In genomic region chrX:41982966-41983365, GRCh38 we compare ENCODE assay signal across 22 cellular contexts. TPM values are rescaled to one million over a fixed set of nuclear protein-coding genes. Genes with fewer than 3 reads are reported as not detected.
DNase-seq lines count a peak whose midpoint lies in the region; ATAC-seq, FAIRE-seq and TF ChIP-seq lines count a peak whose summit lies in the region.
"Had no signal": no experiment of that assay in that cellular context is flagged by ENCODE, and none has a peak within 500 bp of the region (broad histone marks: within the 10 kb centered on the region; RNA-seq: fewer than 3 reads in every experiment).

No MANE protein-coding gene starts in this region.

- FAIRE-seq in GM12891 (lab: Jason Lieb, UNC): no peak
- no peak for FAIRE-seq in K562 (lab: Jason Lieb, UNC)
- FAIRE-seq: H1, RCC 7860 had no signal

- no TSS peak for BruUV-seq in K562 (replicated peaks; lab: Mats Ljungman, UMichigan)

- H3K4me3 ChIP-seq in SU-DHL-6 (ENCODE audit: insufficient read depth, low read length, poor library complexity, severe bottlenecking) (no peak overlapping the region), K562 (no peak overlapping the region)

- H3K4me1 ChIP-seq in K562 (replicated peaks in 1 of 2; ENCODE audit: control insufficient read depth in 2 of 2, insufficient read depth in 2 of 2, low read length in 2 of 2) (peaks cover 0 to 3% of the 10 kb centered on the region in 2 experiments; a peak in 3 of 5 replicates), foreskin keratinocyte (peaks cover 10% of the 10 kb centered on the region)

- POLR2A ChIA-PET in K562 (lab: Yijun Ruan, JAX): no interaction called here

- no peak for TF ChIP-seq EP300 in K562 (IDR thresholded peaks at IDR 0.05; ENCODE audit: low read length)

- peak overlapping the region; percentile 41 for H2AFZ ChIP-seq in SU-DHL-6 (ENCODE audit: low read depth, low read length, severe bottlenecking)
- H2AFZ ChIP-seq in K562 (ENCODE audit: low read depth, low read length): no peak overlapping the region

- H3K4me2 ChIP-seq in SU-DHL-6 (ENCODE audit: low read depth, low read length, poor library complexity, severe bottlenecking): no peak overlapping the region
- H3K4me2 ChIP-seq in K562 (ENCODE audit: insufficient read depth, low read length): no peak overlapping the region
- H3K4me2 ChIP-seq: SK-N-SH had no signal

- no peak overlapping the region for H3K27ac ChIP-seq in SU-DHL-6 (ENCODE audit: low read depth, low read length)
- no peak overlapping the region for H3K27ac ChIP-seq in K562 (ENCODE audit: extremely low read depth, low read depth, low read length)
- no peak overlapping the region for H3K27ac ChIP-seq in foreskin keratinocyte
- H3K27ac ChIP-seq: HL-60 had no signal

- in situ Hi-C loops in K562 (cut with MboI): no loop called here

- H3K9ac ChIP-seq in SU-DHL-6 (ENCODE audit: low read length): no peak overlapping the region
- H3K9ac ChIP-seq in K562 (ENCODE audit: insufficient read depth in 1 of 2, low read depth in 2 of 2, low read length in 2 of 2): no peak overlapping the region
- H3K9ac ChIP-seq: SK-N-SH had no signal

- no peak for DNase-seq in GM12891 (ENCODE audit: insufficient read length, low spot score)
- DNase-seq in NAMALWA (ENCODE audit: low spot score): peak; percentile 1
- DNase-seq in K562 (ENCODE audit: extremely low read depth in 1 of 4, low spot score in 3 of 4): no peak
- DNase-seq in glomerular visceral epithelial cell (ENCODE audit: extremely low spot score): no peak
- DNase-seq in foreskin keratinocyte: no peak
- DNase-seq: CD8-positive, alpha-beta memory T cell; DMS79 treated with DMSO at 0.1 percent for 48 hours; GF-D8; HCEC 1CT; NCI-H1417; NCI-H1694; NCI-H2029 treated with DMSO at 0.1 percent for 48 hours; NCI-H526; NCI-H82; NK-92 treated with Interleukin-12 subunit alpha and Interleukin-12 subunit beta, amount 100 ng/mL, for 24 hours; SK-N-SH; T-helper 2 cell had no signal

- CTCF ChIA-PET in K562 (lab: Yijun Ruan, JAX; ENCODE audit: low intra/inter-chr PET ratio): no interaction called here

- no peaks in the 10 kb centered on the region for H3K9me3 ChIP-seq in SU-DHL-6 (ENCODE audit: insufficient read depth, low read length)
- H3K9me3 ChIP-seq in K562 (replicated peaks; ENCODE audit: control insufficient read depth, insufficient read depth, low read depth, low read length): no peaks in the 10 kb centered on the region
- H3K9me3 ChIP-seq: SK-N-SH had no signal

- intact Hi-C loops in K562 (cut with micrococcal nuclease): no loop called here

- TF ChIP-seq POLR2A in GM12891 (IDR thresholded peaks at IDR 0.05; ENCODE audit: low read depth, low read length): no peak
- TF ChIP-seq POLR2A in K562 (conservative IDR thresholded peaks at IDR 0.05): no peak

- no peaks in the 10 kb centered on the region for H3K9me2 ChIP-seq in SU-DHL-6 (replicated peaks; ENCODE audit: insufficient read depth, low read length)
- H3K9me2 ChIP-seq: SK-N-SH had no signal

- no peaks in the 10 kb centered on the region for H3F3A ChIP-seq in SU-DHL-6 (ENCODE audit: insufficient read depth)

- no peak for TF ChIP-seq RAD21 in K562 (CRISPR knock-in tag; conservative IDR thresholded peaks at IDR 0.05 in 1 of 2, IDR thresholded peaks at IDR 0.05 in 1 of 2)

- H3K9me1 ChIP-seq in K562 (ENCODE audit: control insufficient read depth, insufficient read depth, low read length): no peaks in the 10 kb centered on the region

- H4K20me1 ChIP-seq in SU-DHL-6 (ENCODE audit: low read depth, low read length): no peaks in the 10 kb centered on the region
- no peaks in the 10 kb centered on the region for H4K20me1 ChIP-seq in K562 (replicated peaks; ENCODE audit: control insufficient read depth, insufficient read depth, low read length)

- H3K36me3 ChIP-seq in SU-DHL-6 (ENCODE audit: low read length): no peaks in the 10 kb centered on the region
- no peaks in the 10 kb centered on the region for H3K36me3 ChIP-seq in K562 (ENCODE audit: control insufficient read depth, insufficient read depth, low read length)

- H3K79me2 ChIP-seq in SU-DHL-6 (ENCODE audit: insufficient read depth, low read length) (no peaks in the 10 kb centered on the region), K562 (ENCODE audit: control insufficient read depth, insufficient read depth, low read length) (no peaks in the 10 kb centered on the region)

- no peak for ATAC-seq in K562
- ATAC-seq in foreskin keratinocyte: no peak
- no peak for ATAC-seq in HG02885 (IDR thresholded peaks at IDR 0.05; ENCODE audit: poor library complexity, unreplicated experiment)

- H3K27me3 ChIP-seq in SU-DHL-6 (ENCODE audit: low read length): no peaks in the 10 kb centered on the region
- H3K27me3 ChIP-seq in K562 (ENCODE audit: control insufficient read depth in 2 of 2, insufficient read depth in 2 of 2, low read length in 2 of 2): no peaks in the 10 kb centered on the region
- no peaks in the 10 kb centered on the region for H3K27me3 ChIP-seq in foreskin keratinocyte

- no peak for TF ChIP-seq CTCF in SU-DHL-6 (IDR thresholded peaks at IDR 0.05; ENCODE audit: insufficient read depth, low read length, poor library complexity, severe bottlenecking)
- TF ChIP-seq CTCF in K562 (IDR thresholded peaks at IDR 0.05 in 2 of 3, conservative IDR thresholded peaks at IDR 0.05 in 1 of 3; ENCODE audit: insufficient read depth in 2 of 3, low read depth in 1 of 3, low read length in 3 of 3): no peak
- TF ChIP-seq CTCF in foreskin keratinocyte (conservative IDR thresholded peaks at IDR 0.05): no peak

TF ChIP-seq in GM12891, 5 proteins besides CTCF, POLR2A, EP300 and RAD21:
- TF ChIP-seq POLR2AphosphoS5 (IDR thresholded peaks at IDR 0.05; ENCODE audit: low read depth, low read length) (no peak), SPI1 (IDR thresholded peaks at IDR 0.05; ENCODE audit: low read depth, low read length) (0 out of 2 replicates have a peak, but pooled peaks have one; percentile 3)
TF ChIP-seq in GM12891: peak in this region for 1.

TF ChIP-seq in K562, 482 proteins besides CTCF, POLR2A, EP300 and RAD21 (continues in another document):
- TF ChIP-seq ZNF224 (CRISPR knock-in tag; IDR thresholded peaks at IDR 0.05) (no peak), ATF7 (IDR thresholded peaks at IDR 0.05) (peak; percentile 38; the same call in 1 of the 2 replicates), TEAD1 (CRISPR knock-in tag; IDR thresholded peaks at IDR 0.05) (peak in 1 of 2 experiments; percentile 39; a peak in 1 of 4 replicates), SMARCA4 (IDR thresholded peaks at IDR 0.05) (peak; percentile 26; the same call in 1 of the 2 replicates), SMARCE1 (IDR thresholded peaks at IDR 0.05) (peak; percentile 69; the same call in 1 of the 2 replicates), JUND (IDR thresholded peaks at IDR 0.05; ENCODE audit: borderline replicate concordance, low read depth, low read length) (no peak), JUND (tag; IDR thresholded peaks at IDR 0.05; ENCODE audit: borderline replicate concordance, low read depth, low read length) (peak; percentile 56; the same call in 2 of the 3 replicates), NFRKB (IDR thresholded peaks at IDR 0.05; ENCODE audit: low read depth) (no peak), TFE3 (CRISPR knock-in tag; IDR thresholded peaks at IDR 0.05) (0 out of 2 replicates have a peak, but pooled peaks have one; percentile 84)
- TF ChIP-seq, protein P1, sequence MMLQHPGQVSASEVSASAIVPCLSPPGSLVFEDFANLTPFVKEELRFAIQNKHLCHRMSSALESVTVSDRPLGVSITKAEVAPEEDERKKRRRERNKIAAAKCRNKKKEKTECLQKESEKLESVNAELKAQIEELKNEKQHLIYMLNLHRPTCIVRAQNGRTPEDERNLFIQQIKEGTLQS (IDR thresholded peaks at IDR 0.05): peak; percentile 33; the same call in 1 of the 2 replicates
- TF ChIP-seq, protein P1 (CRISPR knock-in tag; conservative IDR thresholded peaks at IDR 0.05): no peak

RNA-seq across cellular contexts. Expression of gene CASK, which starts 59.6 kb away (rescaled TPM):
- polyA plus RNA-seq in GM12891 (2012; ENCODE audit: low read depth, missing spikeins): 0.39 TPM
- total RNA-seq in K562 (2011; cell fraction: chromatin; rRNA removed; ENCODE audit: low replicate concordance): 7.2 and 10.1 TPM in 2 replicates
- 3.0 and 4.3 TPM in 2 replicates for total RNA-seq in K562 (2011; cell fraction: nucleolus; rRNA removed)
- 5.0 and 5.8 TPM in 2 replicates for total RNA-seq in K562 (2011; cell fraction: nucleoplasm; rRNA removed)
- total RNA-seq in K562 (2014; rRNA removed): 2.4 and 5.4 TPM in 2 replicates
- total RNA-seq in K562 (2014; rRNA removed; fragmentation: Illumina TruSeq; extraction: Trizol): 6.3 TPM in 2 replicates
- 4.9 and 5.3 TPM in 2 replicates for total RNA-seq in K562 (2015; rRNA removed; fragmentation: Illumina TruSeq; extraction: Trizol)
- 5.7 and 7.4 TPM in 2 replicates for total RNA-seq in K562 (2021)
- 1.9 and 5.2 TPM in 2 replicates for polyA plus RNA-seq in K562 (2011; rRNA removed)
- polyA plus RNA-seq in K562 (2011; cell fraction: cytosol; rRNA removed): 1.3 TPM in 2 replicates
- 1.4 and 1.7 TPM in 2 replicates for polyA plus RNA-seq in K562 (2011; cell fraction: nucleus; rRNA removed)
- polyA plus RNA-seq in K562 (2012): 4.7 and 5.2 TPM in 2 replicates
- polyA plus RNA-seq in K562 (2014; fragmentation: Illumina TruSeq; extraction: Trizol): 2.6 and 3.1 TPM in 2 replicates
- 1 to 10 TPM; 1.3 to 1.5 TPM for polyA plus RNA-seq in K562 (2014; fragmentation: Nextera tagmentation; extraction: Ambion mirVana)
- 2.3 and 3.8 TPM in 2 replicates for polyA plus RNA-seq in K562 (2014; rRNA removed)
- 4.0 and 9.8 TPM in 2 replicates for polyA minus RNA-seq in K562 (2011; rRNA and poly(A)+ RNA removed)
- polyA minus RNA-seq in K562 (2011; cell fraction: cytosol; rRNA and poly(A)+ RNA removed): 1.6 and 9.1 TPM in 2 replicates
- 2.2 and 5.4 TPM in 2 replicates for polyA minus RNA-seq in K562 (2011; cell fraction: nucleus; rRNA and poly(A)+ RNA removed)
- total RNA-seq in foreskin keratinocyte: 23.2 and 23.4 TPM in 2 replicates
- 7.3 and 7.8 TPM in 2 replicates for polyA plus RNA-seq in foreskin keratinocyte
